8 cellular contexts compared by ENCODE assay signal in the genomic region with DNA sequence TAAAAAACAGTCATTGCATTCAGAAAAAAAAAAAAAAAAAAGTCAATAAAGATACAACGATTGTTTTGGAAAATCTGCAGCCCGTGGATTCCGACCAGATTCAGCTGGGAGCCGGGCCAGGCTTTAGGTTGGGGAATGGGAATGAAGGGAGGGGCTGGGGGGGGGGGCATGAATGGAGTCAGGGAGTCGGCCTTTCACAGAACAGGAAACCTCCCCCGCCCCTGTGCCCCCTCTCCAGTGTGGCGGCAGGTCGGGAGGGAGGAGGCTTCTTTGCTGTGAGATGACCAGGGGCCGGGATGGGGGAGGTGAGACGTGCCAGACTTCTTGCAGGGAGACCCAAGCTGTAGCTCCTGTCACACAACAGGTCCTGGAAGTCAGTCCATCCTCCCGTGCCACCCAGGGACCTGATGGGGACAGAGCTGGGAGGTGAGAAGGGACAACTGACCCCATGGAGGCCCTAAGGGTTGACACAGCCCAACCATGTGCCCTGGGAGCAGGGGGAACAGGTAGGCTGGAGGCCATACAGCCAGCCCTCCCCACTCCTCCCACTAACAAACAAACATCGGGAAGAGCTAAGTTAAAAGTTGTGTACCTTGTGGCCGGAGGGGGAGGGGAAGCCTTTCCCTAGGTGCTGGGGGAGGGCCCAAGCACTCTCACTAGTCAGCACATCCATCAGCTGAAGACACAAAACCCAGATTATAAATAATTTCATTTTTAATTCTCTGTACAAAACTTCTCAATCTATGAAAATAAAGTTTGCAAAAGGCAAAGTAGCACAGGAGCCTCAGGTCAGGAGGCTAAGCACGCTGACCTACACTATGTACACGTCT. TPM values are rescaled to one million over a fixed set of nuclear protein-coding genes. Genes with fewer than 3 reads are reported as not detected.
DNase-seq lines count a peak whose midpoint lies in the region; ATAC-seq, FAIRE-seq and TF ChIP-seq lines count a peak whose summit lies in the region.

No MANE protein-coding gene starts in this region.

- TF ChIP-seq CTCF in A673 (conservative IDR thresholded peaks at IDR 0.05; ENCODE audit: low read depth, low read length) (no peak), HCT116 (IDR thresholded peaks at IDR 0.05 in 2 of 3, conservative IDR thresholded peaks at IDR 0.05 in 1 of 3; ENCODE audit: borderline replicate concordance in 1 of 3, insufficient read depth in 1 of 3, low read depth in 2 of 3, low read length in 2 of 3) (no peak), GM12878 (IDR thresholded peaks at IDR 0.05 in 2 of 3, conservative IDR thresholded peaks at IDR 0.05 in 1 of 3; ENCODE audit: control insufficient read depth in 2 of 3, extremely low read depth in 1 of 3, insufficient read depth in 1 of 3, low read depth in 3 of 3, low read length in 3 of 3) (no peak)

- WGBS in GM12878 (ENCODE audit: insufficient coverage, insufficient replicate concordance, low lambda C conversion rate, missing lambda C conversion rate): 88% methylated on average over 11 of the region's 15 CpGs

- peak overlapping the region; percentile 5; the same call in 1 of the 2 replicates for H3K4me2 ChIP-seq in HCT116 (ENCODE audit: low read length)
- H3K4me2 ChIP-seq in GM12878 (ENCODE audit: control insufficient read depth, insufficient read depth): no peak overlapping the region

- POLR2A ChIA-PET in A673 (lab: Charles Lee; ENCODE audit: low non-redundant PET) (no interaction called here), HCT116 (lab: Charles Lee) (interaction anchor here (0.7 to 1.2 kb wide), 2 partner anchors 9 to 24 kb away, joined by 3 to 6 read pairs; no protein-coding TSS in a partner anchor), GM12878 (lab: Charles Lee) (interaction anchor here (0.6 to 0.7 kb wide), 3 partner anchors 26 to 128 kb away, joined by 3 to 7 read pairs (median 3); no protein-coding TSS in a partner anchor)
- POLR2A ChIA-PET in naive thymus-derived CD8-positive, alpha-beta T cell (lab: Charles Lee): interaction anchor here (0.8 to 6.4 kb wide), 8 partner anchors 11 to 222 kb away, joined by 3 to 45 read pairs (median 6); a partner anchor contains a TSS

- intact Hi-C loops in A673 (cut with micrococcal nuclease; ENCODE audit: unreplicated experiment) (loop anchor here (1.0 to 5.0 kb wide), 4 partner anchors 49 to 221 kb away; a partner anchor contains a TSS), HCT116 (cut with micrococcal nuclease) (loop anchor here (1.0 to 5.0 kb wide), 3 partner anchors 49 to 221 kb away; no protein-coding TSS in a partner anchor), GM12878 (cut with micrococcal nuclease; ENCODE audit: unreplicated experiment) (loop anchor here (1.0 kb wide), 3 partner anchors 49 to 130 kb away; a partner anchor contains a TSS)

- H3K27ac ChIP-seq in A673 (ENCODE audit: low read depth, low read length, poor library complexity, severe bottlenecking) (peak overlapping the region; percentile 38), HCT116 (ENCODE audit: low read depth, low read length) (peak overlapping the region; percentile 54), GM12878 (ENCODE audit: control insufficient read depth, insufficient read depth) (no peak overlapping the region)

- SMC1A ChIA-PET in GM12878 (lab: Charles Lee; ENCODE audit: uncharacterized antibody, unreplicated experiment): interaction anchor here (0.6 to 3.7 kb wide), 11 partner anchors 9 to 133 kb away, joined by 3 to 17 read pairs (median 7); a partner anchor contains a TSS

- ATAC-seq in HCT116 (peak; percentile 7), GM12878 (no peak; the same call in 2 of the 3 replicates), GM21737 (IDR thresholded peaks at IDR 0.05; ENCODE audit: unreplicated experiment) (no peak)
- ATAC-seq in naive thymus-derived CD8-positive, alpha-beta T cell: no peak
- ATAC-seq in stimulated activated naive CD8-positive, alpha-beta T cell treated with anti-CD3 and anti-CD28 coated beads, Interleukin-15, Interleukin-2, amounts not matched to agents 100 U/mL and 50 U/mL, for 24 hours: no peak
- no peak for ATAC-seq in natural killer cell treated with Interleukin-12 subunit alpha and Interleukin-12 subunit beta and Interleukin-15 and Interleukin-18, amount 100 ng/mL, for 72 hours

- no peak overlapping the region for H3K4me3 ChIP-seq in A673 (ENCODE audit: low read depth, low read length, poor library complexity, severe bottlenecking)
- no peak overlapping the region for H3K4me3 ChIP-seq in HCT116 (replicated peaks in 1 of 2; ENCODE audit: low read depth in 1 of 2, low read length in 2 of 2)
- H3K4me3 ChIP-seq in GM12878: no peak overlapping the region

- CTCF ChIA-PET in A673 (lab: Charles Lee) (interaction anchor here (0.7 to 1.4 kb wide), 2 partner anchors 70 to 107 kb away, joined by 5 to 7 read pairs; no protein-coding TSS in a partner anchor), HCT116 (lab: Charles Lee) (interaction anchor here (0.7 to 1.7 kb wide), 8 partner anchors 9 to 222 kb away, joined by 3 to 4 read pairs (median 3); no protein-coding TSS in a partner anchor), GM12878 (lab: Yijun Ruan, JAX) (interaction anchor here (0.6 to 5.3 kb wide), 13 partner anchors 9 to 222 kb away, joined by 3 to 86 read pairs (median 7); a partner anchor contains a TSS)

- no peak for TF ChIP-seq EP300 in GM12878 (IDR thresholded peaks at IDR 0.05; ENCODE audit: borderline replicate concordance in 1 of 2, control insufficient read depth in 1 of 2, low read depth in 2 of 2, low read length in 2 of 2)

- H4K20me1 ChIP-seq in HCT116 (ENCODE audit: insufficient read depth) (no peaks in the 10 kb centered on the region), GM12878 (ENCODE audit: control insufficient read depth, insufficient read depth) (0 out of 2 replicates have a peak, but pooled peaks cover 5% of the 10 kb centered on the region)

- H3K4me1 Mint-ChIP-seq in naive thymus-derived CD8-positive, alpha-beta T cell: peaks cover 13 to 34% (median 23%) of the 10 kb centered on the region in 4 donors
- H3K4me1 Mint-ChIP-seq in natural killer cell treated with Interleukin-12 subunit alpha and Interleukin-12 subunit beta and Interleukin-15 and Interleukin-18, amount 100 ng/mL, for 72 hours (ENCODE audit: low read depth in 2 of 2): peaks cover 8 to 12% of the 10 kb centered on the region in 2 donors

- H3K27me3 ChIP-seq in A673 (replicated peaks; ENCODE audit: insufficient read depth, low read depth, low read length, poor library complexity): no peaks in the 10 kb centered on the region
- H3K27me3 ChIP-seq in HCT116 (ENCODE audit: insufficient read depth, low read length): no peaks in the 10 kb centered on the region
- no peaks in the 10 kb centered on the region for H3K27me3 ChIP-seq in GM12878 (replicated peaks in 1 of 2; ENCODE audit: control insufficient read depth in 2 of 2, insufficient read depth in 2 of 2, low read length in 1 of 2)

- TF ChIP-seq RAD21 in HCT116 (IDR thresholded peaks at IDR 0.05; ENCODE audit: low read depth) (no peak), GM12878 (IDR thresholded peaks at IDR 0.05; ENCODE audit: insufficient read depth, low read depth, low read length) (no peak)

- H2AFZ ChIP-seq in HCT116 (ENCODE audit: low read depth, low read length, poor library complexity, severe bottlenecking) (no peak overlapping the region), GM12878 (ENCODE audit: control insufficient read depth, low read depth, low read length) (no peak overlapping the region)

- no peak for FAIRE-seq in GM12878 (lab: Jason Lieb, UNC)

- H3K9ac ChIP-seq in HCT116 (ENCODE audit: low read length) (no peak overlapping the region), GM12878 (ENCODE audit: control insufficient read depth, insufficient read depth, low read length) (no peak overlapping the region)

- in situ Hi-C loops in GM12878 (cut with MboI): loop anchor here (5.0 kb wide), 2 partner anchors 51 to 111 kb away; no protein-coding TSS in a partner anchor

- H3K4me1 ChIP-seq in A673 (ENCODE audit: insufficient read depth, low read length, poor library complexity, severe bottlenecking): peaks cover 37% of the 10 kb centered on the region
- H3K4me1 ChIP-seq in HCT116 (ENCODE audit: control insufficient read depth in 1 of 2, insufficient read depth in 2 of 2, low read length in 2 of 2): peaks cover 8 to 29% of the 10 kb centered on the region in 2 experiments; a peak in 3 of 4 replicates
- peaks cover 8% of the 10 kb centered on the region for H3K4me1 ChIP-seq in GM12878 (ENCODE audit: control insufficient read depth, insufficient read depth, low read length)

- DNase-seq in A673 (ENCODE audit: low spot score) (peak; percentile 55), HCT116 (ENCODE audit: low read depth, low spot score) (no peak), GM12878 (ENCODE audit: low read depth, low spot score) (no peak), germinal center (ENCODE audit: low spot score) (no peak)
- no peak for DNase-seq in naive thymus-derived CD8-positive, alpha-beta T cell
- DNase-seq in stimulated activated naive CD8-positive, alpha-beta T cell treated with anti-CD3 and anti-CD28 coated beads, Interleukin-15, Interleukin-2, amounts not matched to agents 100 U/mL and 50 U/mL, for 24 hours: no peak
- DNase-seq in natural killer cell treated with Interleukin-12 subunit alpha and Interleukin-12 subunit beta and Interleukin-15 and Interleukin-18, amount 100 ng/mL, for 72 hours (ENCODE audit: low spot score): no peak

- H3K36me3 ChIP-seq in A673 (ENCODE audit: insufficient read depth, low read length, poor library complexity, severe bottlenecking): peaks cover 64% of the 10 kb centered on the region
- H3K36me3 ChIP-seq in HCT116 (ENCODE audit: control insufficient read depth in 1 of 2, insufficient read depth in 2 of 2, low read length in 2 of 2): peaks cover 13 to 45% of the 10 kb centered on the region in 2 experiments
- H3K36me3 ChIP-seq in GM12878 (ENCODE audit: control insufficient read depth in 2 of 2, insufficient read depth in 2 of 2, low read length in 1 of 2): peaks cover 2 to 18% of the 10 kb centered on the region in 2 experiments; a peak in 3 of 4 replicates

- peak overlapping the region in 2 of 10 donors; percentile 14 to 54 for H3K4me3 Mint-ChIP-seq in naive thymus-derived CD8-positive, alpha-beta T cell
- H3K4me3 Mint-ChIP-seq in natural killer cell treated with Interleukin-12 subunit alpha and Interleukin-12 subunit beta and Interleukin-15 and Interleukin-18, amount 100 ng/mL, for 72 hours: no peak overlapping the region

- no peaks in the 10 kb centered on the region for H3K9me3 Mint-ChIP-seq in naive thymus-derived CD8-positive, alpha-beta T cell
- no peaks in the 10 kb centered on the region for H3K9me3 Mint-ChIP-seq in natural killer cell treated with Interleukin-12 subunit alpha and Interleukin-12 subunit beta and Interleukin-15 and Interleukin-18, amount 100 ng/mL, for 72 hours

- RAD21 ChIA-PET in HCT116 (lab: Charles Lee; ENCODE audit: low non-redundant PET in 1 of 2, low total read pairs in 2 of 2, uncharacterized antibody in 2 of 2, unreplicated experiment in 2 of 2) (interaction anchor here in 1 of 2 experiments (0.7 to 1.0 kb wide), 2 partner anchors 29 to 107 kb away, joined by 3 read pairs; no protein-coding TSS in a partner anchor), GM12878 (lab: Charles Lee; ENCODE audit: unreplicated experiment) (interaction anchor here (0.6 to 2.2 kb wide), 14 partner anchors 11 to 218 kb away, joined by 3 to 10 read pairs (median 4); no protein-coding TSS in a partner anchor)

- no TSS peak for BruUV-seq in A673 (replicated peaks; lab: Mats Ljungman, UMichigan)
- BruUV-seq in HCT116 (replicated peaks; lab: Mats Ljungman, UMichigan): no TSS peak
- no TSS peak for BruUV-seq in GM12878 (replicated peaks; lab: Mats Ljungman, UMichigan)

- H3K79me2 ChIP-seq in HCT116 (ENCODE audit: insufficient read depth, low read length) (peaks cover 13% of the 10 kb centered on the region; the same call in 1 of the 2 replicates), GM12878 (ENCODE audit: control insufficient read depth, insufficient read depth, low read length) (no peaks in the 10 kb centered on the region)

- peaks cover 0 to 50% (median 6%) of the 10 kb centered on the region in 3 donors for H3K36me3 Mint-ChIP-seq in naive thymus-derived CD8-positive, alpha-beta T cell
- H3K36me3 Mint-ChIP-seq in natural killer cell treated with Interleukin-12 subunit alpha and Interleukin-12 subunit beta and Interleukin-15 and Interleukin-18, amount 100 ng/mL, for 72 hours: no peaks in the 10 kb centered on the region

- peak overlapping the region in 9 of 10 donors; percentile 69 to 89 (median 79) for H3K27ac Mint-ChIP-seq in naive thymus-derived CD8-positive, alpha-beta T cell
- no peak overlapping the region for H3K27ac Mint-ChIP-seq in natural killer cell treated with Interleukin-12 subunit alpha and Interleukin-12 subunit beta and Interleukin-15 and Interleukin-18, amount 100 ng/mL, for 72 hours

- H3K27me3 Mint-ChIP-seq in naive thymus-derived CD8-positive, alpha-beta T cell: no peaks in the 10 kb centered on the region
- H3K27me3 Mint-ChIP-seq in natural killer cell treated with Interleukin-12 subunit alpha and Interleukin-12 subunit beta and Interleukin-15 and Interleukin-18, amount 100 ng/mL, for 72 hours: no peaks in the 10 kb centered on the region

- no peaks in the 10 kb centered on the region for H3K9me3 ChIP-seq in A673 (ENCODE audit: low read depth, low read length, poor library complexity, severe bottlenecking)
- H3K9me3 ChIP-seq in HCT116 (ENCODE audit: control insufficient read depth in 1 of 2, insufficient read depth in 1 of 2, low read depth in 1 of 2, low read length in 2 of 2): no peaks in the 10 kb centered on the region
- H3K9me3 ChIP-seq in GM12878 (replicated peaks; ENCODE audit: control insufficient read depth, insufficient read depth, low read length): no peaks in the 10 kb centered on the region

- H3K9me2 ChIP-seq in HCT116 (ENCODE audit: insufficient read depth): no peaks in the 10 kb centered on the region

- no peak for TF ChIP-seq POLR2A in HCT116 (IDR thresholded peaks at IDR 0.05; ENCODE audit: borderline replicate concordance, extremely low read depth, insufficient read depth, insufficient read length)
- no peak; the same call in 1 of the 2 replicates for TF ChIP-seq POLR2A in GM12878 (IDR thresholded peaks at IDR 0.05; ENCODE audit: low read depth, low read length)

RNA-seq across cellular contexts. Expression of a gene that starts 25.2 kb away (rescaled TPM):
- 240 and 328 TPM in 2 replicates for total RNA-seq in A673 (2021)
- total RNA-seq in HCT116 (2021; ENCODE audit: unreplicated experiment): 298 TPM
- 252 and 301 TPM in 2 replicates for polyA plus RNA-seq in HCT116 (2012)
- total RNA-seq in GM12878 (2013; cell fraction: nucleolus; rRNA removed): 96.1 and 107 TPM in 2 replicates
- 34.3 and 40.7 TPM in 2 replicates for total RNA-seq in GM12878 (2014; rRNA removed)
- 22.0 and 24.7 TPM in 2 replicates for total RNA-seq in GM12878 (2014; rRNA removed; fragmentation: Illumina TruSeq; extraction: Trizol)
- 84.6 and 86.3 TPM in 2 replicates for total RNA-seq in GM12878 (2021)
- 8.9 TPM for polyA plus RNA-seq in GM12878 (2011; ENCODE audit: low read depth)
- polyA plus RNA-seq in GM12878 (2011; rRNA removed): 10.7 and 18.8 TPM in 2 replicates
- 16.3 and 28.3 TPM in 2 replicates for polyA plus RNA-seq in GM12878 (2011; cell fraction: cytosol; rRNA removed)
- 213 and 265 TPM in 2 replicates for polyA plus RNA-seq in GM12878 (2011; cell fraction: nucleus; rRNA removed)
- polyA plus RNA-seq in GM12878 (2012): 24.9 and 31.5 TPM in 2 replicates
- polyA plus RNA-seq in GM12878 (2014; fragmentation: Illumina TruSeq; extraction: Trizol): 3.8 and 37.5 TPM in 2 replicates
- 1 to 10 TPM; 1.4 to 5.1 TPM for polyA plus RNA-seq in GM12878 (2014; fragmentation: Nextera tagmentation; extraction: Ambion mirVana)
- polyA plus RNA-seq in GM12878 (2014; rRNA removed): 52.5 and 62.5 TPM in 2 replicates
- polyA plus RNA-seq in GM12878 (2016; fragmentation: Nextera tagmentation; extraction: Ambion mirVana): 10 to 100 TPM; 10.1 to 11.0 TPM
- polyA minus RNA-seq in GM12878 (2011; rRNA and poly(A)+ RNA removed): 21.4 and 37.2 TPM in 2 replicates
- 36.1 and 40.1 TPM in 2 replicates for polyA minus RNA-seq in GM12878 (2011; cell fraction: cytosol; rRNA and poly(A)+ RNA removed)
- polyA minus RNA-seq in GM12878 (2011; cell fraction: nucleus; rRNA and poly(A)+ RNA removed): 49.9 and 96.1 TPM in 2 replicates
- 10 to 100 TPM; 40.6 to 43.8 TPM for total RNA-seq in naive thymus-derived CD8-positive, alpha-beta T cell
- polyA plus RNA-seq in naive thymus-derived CD8-positive, alpha-beta T cell: 10 to 100 TPM; 16.3 to 57.0 (median 44.8) TPM
- total RNA-seq in natural killer cell treated with Interleukin-12 subunit alpha and Interleukin-12 subunit beta and Interleukin-15 and Interleukin-18, amount 100 ng/mL, for 72 hours: 10 to 100 TPM; 55.8 to 73.5 TPM

Comparison
In these comparisons a context has a peak if more than half of its experiments do, and no peak if none do; other contexts are left out.
1. H3K27ac Mint-ChIP-seq: peak in naive thymus-derived CD8-positive, alpha-beta T cell (9 of 10); none in natural killer cell treated with Interleukin-12 subunit alpha and Interleukin-12 subunit beta and Interleukin-15 and Interleukin-18, amount 100 ng/mL, for 72 hours (0 of 2).